20 cellular contexts compared by ENCODE assay signal in the genomic region with DNA sequence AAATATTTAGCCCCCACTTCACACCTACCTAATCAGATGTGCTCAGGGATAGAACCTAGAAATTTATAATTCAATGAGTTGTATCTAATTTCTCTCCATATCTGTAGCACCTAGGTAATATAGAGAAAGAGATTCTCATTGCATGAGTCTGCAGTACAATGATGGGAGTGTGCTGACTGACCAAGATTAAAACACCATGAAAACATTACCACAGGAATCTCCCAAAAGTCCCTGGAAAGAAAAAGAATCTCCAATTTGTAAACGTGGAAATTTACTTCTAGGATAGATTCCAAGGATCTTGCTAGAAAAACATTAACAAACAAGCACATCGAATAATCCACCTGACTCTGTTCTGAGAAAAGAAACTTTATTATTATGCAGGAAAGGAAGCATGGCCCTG. TPM values are rescaled to one million over a fixed set of nuclear protein-coding genes. Genes with fewer than 3 reads are reported as not detected.
"Had no signal": no experiment of that assay in that cellular context is flagged by ENCODE, and none has a peak within 500 bp of the region (broad histone marks: within the 10 kb centered on the region; RNA-seq: fewer than 3 reads in every experiment).

No MANE protein-coding gene starts in this region.

- DNase-seq: activated CD4-positive, alpha-beta T cell treated with anti-CD3 and anti-CD28 coated beads for 1 hour; activated CD4-positive, alpha-beta T cell treated with anti-CD3 and anti-CD28 coated beads, Interleukin-2, amount 50 U/mL, for 4 hours; activated naive CD4-positive, alpha-beta T cell treated with anti-CD3 and anti-CD28 coated beads for 36 hours; activated naive CD8-positive, alpha-beta T cell treated with anti-CD3 and anti-CD28 coated beads, Interleukin-2, amount 50 U/mL, for 24 hours; body of pancreas; central memory CD4-positive, alpha-beta T cell; cortex of kidney; left ventricle myocardium superior; posterior cingulate gyrus; stimulated activated CD4-positive, alpha-beta T cell treated with anti-CD3 and anti-CD28 coated beads, Interleukin-15, amount 100 ng/mL, for 24 hours; stimulated activated CD4-positive, alpha-beta T cell treated with anti-CD3 and anti-CD28 coated beads, Interleukin-4, amount 100 ng/mL, for 4 hours; stimulated activated CD8-positive, alpha-beta memory T cell treated with anti-CD3 and anti-CD28 coated beads, Interleukin-4, amount 100 ng/mL, for 48 hours had no signal

- H3K27ac Mint-ChIP-seq: activated naive CD4-positive, alpha-beta T cell treated with anti-CD3 and anti-CD28 coated beads for 36 hours; activated naive CD8-positive, alpha-beta T cell treated with anti-CD3 and anti-CD28 coated beads, Interleukin-2, amount 50 U/mL, for 24 hours; activated T-helper 17 cell treated with anti-CD3 and anti-CD28 coated beads, Interleukin-2, amount 50 U/mL, for 72 hours; memory B cell; natural killer cell treated with Interleukin-12 subunit alpha and Interleukin-12 subunit beta and Interleukin-15 and Interleukin-18, amount 100 ng/mL, for 72 hours; stimulated activated naive CD8-positive, alpha-beta T cell treated with anti-CD3 and anti-CD28 coated beads, Interleukin-15, Interleukin-2, amounts not matched to agents 100 ng/mL and 50 ng/mL, for 24 hours; type B pancreatic cell had no signal

- H3K4me1 Mint-ChIP-seq: activated naive CD8-positive, alpha-beta T cell treated with anti-CD3 and anti-CD28 coated beads, Interleukin-2, amount 50 U/mL, for 24 hours; activated T-helper 17 cell treated with anti-CD3 and anti-CD28 coated beads, Interleukin-2, amount 50 U/mL, for 72 hours; memory B cell had no signal

- H3K9me3 ChIP-seq: body of pancreas had no signal

- ATAC-seq: activated naive CD8-positive, alpha-beta T cell treated with anti-CD3 and anti-CD28 coated beads, Interleukin-2, amount 50 U/mL, for 24 hours; activated T-helper 17 cell treated with anti-CD3 and anti-CD28 coated beads, Interleukin-2, amount 50 U/mL, for 72 hours; body of pancreas; left ventricle myocardium superior; natural killer cell treated with Interleukin-12 subunit alpha and Interleukin-12 subunit beta and Interleukin-15 and Interleukin-18, amount 100 ng/mL, for 72 hours had no signal

- H3K27me3 Mint-ChIP-seq: activated naive CD8-positive, alpha-beta T cell treated with anti-CD3 and anti-CD28 coated beads, Interleukin-2, amount 50 U/mL, for 24 hours; natural killer cell treated with Interleukin-12 subunit alpha and Interleukin-12 subunit beta and Interleukin-15 and Interleukin-18, amount 100 ng/mL, for 72 hours had no signal

- H3K4me1 ChIP-seq: body of pancreas had no signal

- H3K27me3 ChIP-seq: body of pancreas had no signal

- H3K4me3 ChIP-seq: body of pancreas, skin epidermis had no signal

- H3K27ac ChIP-seq: body of pancreas, epithelial cell of prostate, skin epidermis had no signal

- H3K4me3 Mint-ChIP-seq: activated naive CD4-positive, alpha-beta T cell treated with anti-CD3 and anti-CD28 coated beads for 36 hours; activated naive CD8-positive, alpha-beta T cell treated with anti-CD3 and anti-CD28 coated beads, Interleukin-2, amount 50 U/mL, for 24 hours; activated T-helper 17 cell treated with anti-CD3 and anti-CD28 coated beads, Interleukin-2, amount 50 U/mL, for 72 hours; memory B cell; natural killer cell treated with Interleukin-12 subunit alpha and Interleukin-12 subunit beta and Interleukin-15 and Interleukin-18, amount 100 ng/mL, for 72 hours; stimulated activated naive CD8-positive, alpha-beta T cell treated with anti-CD3 and anti-CD28 coated beads, Interleukin-15, Interleukin-2, amounts not matched to agents 100 ng/mL and 50 ng/mL, for 24 hours; type B pancreatic cell had no signal

- FAIRE-seq: keratinocyte had no signal

- H3K9me3 Mint-ChIP-seq: activated naive CD4-positive, alpha-beta T cell treated with anti-CD3 and anti-CD28 coated beads for 36 hours; activated T-helper 17 cell treated with anti-CD3 and anti-CD28 coated beads, Interleukin-2, amount 50 U/mL, for 72 hours; memory B cell; type B pancreatic cell had no signal

RNA-seq across cellular contexts. Expression of a gene that starts 45.0 kb away (rescaled TPM):
- total RNA-seq: activated naive CD4-positive, alpha-beta T cell treated with anti-CD3 and anti-CD28 coated beads for 36 hours; natural killer cell treated with Interleukin-12 subunit alpha and Interleukin-12 subunit beta and Interleukin-15 and Interleukin-18, amount 100 ng/mL, for 72 hours had no signal
